ENCODE assay signal across 20 cellular contexts in genomic region chr2:109406301-109406700, GRCh38.
"Had no signal": no experiment of that assay in that cellular context is flagged by ENCODE, and none has a peak within 500 bp of the region (broad histone marks: within the 10 kb centered on the region; RNA-seq: fewer than 3 reads in every experiment).

No MANE protein-coding gene starts in this region.

- H3K4me3 ChIP-seq: heart right ventricle, right lobe of liver, smooth muscle cell, thoracic aorta had no signal

- H3K36me3 ChIP-seq: heart right ventricle, neutrophil, right lobe of liver, thoracic aorta had no signal

- H3K4me1 ChIP-seq: right lobe of liver had no signal

- DNase-seq: activated B cell treated with CpG ODN at 0.5 μM for 24 hours; activated CD4-positive, alpha-beta memory T cell treated with anti-CD3 and anti-CD28 coated beads for 36 hours; activated CD4-positive, alpha-beta T cell treated with anti-CD3 and anti-CD28 coated beads for 4 hours; activated naive CD4-positive, alpha-beta T cell treated with Interleukin-2 at 50 U/mL for 16 hours; activated naive CD8-positive, alpha-beta T cell treated with anti-CD3 and anti-CD28 coated beads for 36 hours; activated T-cell treated with anti-CD3 and anti-CD28 coated beads, Interleukin-2, amount 50 U/mL, for 48 hours; cerebellar nuclear complex; erythroblast; heart right ventricle; islet precursor cell; left colon; mesenchymal stem cell; posterior cingulate gyrus; right lobe of liver; stimulated activated CD4-positive, alpha-beta T cell treated with anti-CD3 and anti-CD28 coated beads, Interleukin-15, amount 100 ng/mL, for 24 hours; T-helper 17 cell had no signal

- H3K27me3 ChIP-seq: heart right ventricle, right lobe of liver had no signal

- H3K9me3 ChIP-seq: heart right ventricle, neutrophil, right lobe of liver, thoracic aorta had no signal

- ATAC-seq: heart right ventricle; left colon; right lobe of liver; stimulated activated memory B cell treated with anti-CD40 and anti-IgM and Interleukin-4, amounts not matched to agents 10 μg/mL and 1 μg/mL and 100 μg/mL, for 72 hours; T-helper 17 cell had no signal

- H3K27ac ChIP-seq: heart right ventricle, neutrophil, right lobe of liver, thoracic aorta had no signal
